In the genomic region with DNA sequence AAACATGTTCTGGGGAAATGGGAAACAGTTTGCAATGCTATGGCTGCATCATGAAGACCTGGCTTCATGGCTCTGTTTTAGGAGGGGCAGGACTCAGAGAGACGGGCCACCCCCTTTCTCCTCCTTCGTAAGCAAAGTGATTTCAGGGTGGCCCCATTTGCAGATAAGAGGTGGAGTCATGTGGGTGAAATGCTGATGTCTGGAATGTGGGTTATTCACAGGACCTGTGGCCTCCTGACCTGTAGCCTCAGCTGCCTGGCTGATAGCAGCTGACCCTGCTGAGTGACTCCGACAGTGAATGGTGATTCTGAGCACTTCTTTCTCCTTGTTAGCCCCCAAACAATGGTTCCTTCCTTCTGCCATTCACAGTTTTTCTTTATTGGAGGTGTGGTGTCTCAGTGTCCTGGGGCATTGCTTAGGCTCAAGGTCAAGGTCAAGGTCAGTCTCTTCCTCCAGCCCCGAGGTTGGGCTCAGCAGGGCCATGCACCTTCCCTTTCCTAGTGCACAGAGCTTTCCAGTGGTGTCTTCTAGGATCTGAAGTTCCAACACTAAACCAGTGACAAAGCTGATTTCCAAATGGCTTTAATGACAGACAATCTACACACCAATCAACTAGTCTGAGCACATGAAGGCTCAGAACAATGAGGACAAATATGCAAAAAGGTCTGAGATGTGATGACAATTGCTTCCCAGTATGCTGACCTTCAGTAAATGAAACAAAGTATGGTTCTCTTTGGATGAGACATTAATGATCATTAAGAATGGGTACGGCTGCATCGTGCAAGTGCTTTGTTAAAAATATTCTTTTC, we compare ENCODE assay signal across 16 cellular contexts. TPM values are rescaled to one million over a fixed set of nuclear protein-coding genes. Genes with fewer than 3 reads are reported as not detected.
A peak's percentile ranks its signal among the peaks of the same experiment; 100 is the strongest.
DNase-seq lines count a peak whose midpoint lies in the region; ATAC-seq and TF ChIP-seq lines count a peak whose summit lies in the region.
"Had no signal": no experiment of that assay in that cellular context is flagged by ENCODE, and none has a peak within 500 bp of the region (broad histone marks: within the 10 kb centered on the region; RNA-seq: fewer than 3 reads in every experiment).

No MANE protein-coding gene starts in this region.

- H3K4me3 ChIP-seq in HEK293 (ENCODE audit: low read depth, low read length), result no peak overlapping the region
- H3K4me3 ChIP-seq in hepatocyte, result no peak overlapping the region
- no peak overlapping the region for H3K4me3 ChIP-seq in testis
- H3K4me3 ChIP-seq: ovary had no signal

- no peak overlapping the region for H3K4me3 Mint-ChIP-seq in activated CD4-positive, alpha-beta T cell treated with anti-CD3 and anti-CD28 coated beads for 36 hours
- no peak overlapping the region for H3K4me3 Mint-ChIP-seq in activated CD8-positive, alpha-beta T cell treated with anti-CD3 and anti-CD28 coated beads, Interleukin-2, amount 10 ng/mL, durations not matched to agents 7 days and 5 days
- H3K4me3 Mint-ChIP-seq: CD8-positive, alpha-beta T cell; WTC11 had no signal

- H3K36me3 Mint-ChIP-seq in activated CD4-positive, alpha-beta T cell treated with anti-CD3 and anti-CD28 coated beads for 36 hours (ENCODE audit: low read depth), result peaks cover 21% of the 10 kb centered on the region
- H3K36me3 Mint-ChIP-seq in activated CD8-positive, alpha-beta T cell treated with anti-CD3 and anti-CD28 coated beads, Interleukin-2, amount 10 ng/mL, durations not matched to agents 7 days and 5 days (ENCODE audit: low read depth), result peaks cover 17% of the 10 kb centered on the region
- H3K36me3 Mint-ChIP-seq: CD8-positive, alpha-beta T cell had no signal

- H3K9me3 Mint-ChIP-seq in activated CD4-positive, alpha-beta T cell treated with anti-CD3 and anti-CD28 coated beads for 36 hours (ENCODE audit: low read depth), result peaks cover 45% of the 10 kb centered on the region
- H3K9me3 Mint-ChIP-seq in activated CD8-positive, alpha-beta T cell treated with anti-CD3 and anti-CD28 coated beads, Interleukin-2, amount 10 ng/mL, durations not matched to agents 7 days and 5 days (ENCODE audit: insufficient read depth), result peaks cover 44% of the 10 kb centered on the region

- intact Hi-C loops in activated CD4-positive, alpha-beta T cell treated with anti-CD3 and anti-CD28 coated beads for 36 hours (cut with DNase I, micrococcal nuclease), result loop anchor here (1.0 to 2.0 kb wide), 4 partner anchors 9 to 250 kb away; a partner anchor contains a TSS
- intact Hi-C loops in testis (cut with DNase I; ENCODE audit: low total_unique reads), result no loop called here

- POLR2A ChIA-PET in activated CD4-positive, alpha-beta T cell treated with anti-CD3 and anti-CD28 coated beads for 36 hours (lab: Charles Lee), result no interaction called here
- POLR2A ChIA-PET in HEK293 (lab: Yijun Ruan, JAX), result no interaction called here
- POLR2A ChIA-PET in activated CD8-positive, alpha-beta T cell treated with anti-CD3 and anti-CD28 coated beads, Interleukin-2, amount 10 ng/mL, durations not matched to agents 7 days and 5 days (lab: Charles Lee), result no interaction called here

- H4K20me1 ChIP-seq in hepatocyte (ENCODE audit: insufficient read depth, poor library complexity, severe bottlenecking), result no peaks in the 10 kb centered on the region

- no peaks in the 10 kb centered on the region for H3K27me3 ChIP-seq in hepatocyte
- H3K27me3 ChIP-seq in testis, result no peaks in the 10 kb centered on the region
- H3K27me3 ChIP-seq: ovary had no signal

- H2AFZ ChIP-seq in hepatocyte, result no peak overlapping the region

- H3K9me3 ChIP-seq in HEK293 (ENCODE audit: control insufficient read depth, insufficient read depth, low read depth, low read length) (no peaks in the 10 kb centered on the region), hepatocyte (ENCODE audit: low read depth) (no peaks in the 10 kb centered on the region), testis (no peaks in the 10 kb centered on the region)

- WGBS in hepatocyte (ENCODE audit: low lambda C conversion rate, missing lambda C conversion rate), result 75% methylated on average over 6 of the region's 6 CpGs
- 74 to 86% methylated on average over 6 of the region's 6 CpGs for WGBS in testis, 2 donors

- H3K27ac Mint-ChIP-seq in activated CD4-positive, alpha-beta T cell treated with anti-CD3 and anti-CD28 coated beads for 36 hours, result peak overlapping the region; percentile 78
- peak overlapping the region; percentile 67 for H3K27ac Mint-ChIP-seq in activated CD8-positive, alpha-beta T cell treated with anti-CD3 and anti-CD28 coated beads, Interleukin-2, amount 10 ng/mL, durations not matched to agents 7 days and 5 days
- H3K27ac Mint-ChIP-seq: CD8-positive, alpha-beta T cell; WTC11 had no signal

- no peak for TF ChIP-seq CTCF in HEK293 (tag by site-specific recombination; IDR thresholded peaks at IDR 0.05)
- TF ChIP-seq CTCF in hepatocyte (IDR thresholded peaks at IDR 0.05; ENCODE audit: poor library complexity), result no peak
- no peak for TF ChIP-seq CTCF in testis (IDR thresholded peaks at IDR 0.05)

- H3K27ac ChIP-seq in HEK293 (ENCODE audit: extremely low read depth, low read depth, low read length) (no peak overlapping the region), hepatocyte (peak overlapping the region; percentile 91), testis (no peak overlapping the region)
- H3K27ac ChIP-seq: 22Rv1, ovary had no signal

- H3K36me3 ChIP-seq in HEK293 (ENCODE audit: control insufficient read depth in 2 of 2, insufficient read depth in 1 of 2, low read length in 2 of 2) (no peaks in the 10 kb centered on the region), hepatocyte (replicated peaks; ENCODE audit: insufficient read depth, low read depth) (no peaks in the 10 kb centered on the region), testis (ENCODE audit: low read depth, missing control alignments) (no peaks in the 10 kb centered on the region)
- H3K36me3 ChIP-seq: ovary had no signal

- H3K9me2 ChIP-seq in hepatocyte (replicated peaks; ENCODE audit: insufficient read depth), result no peaks in the 10 kb centered on the region

- DNase-seq in activated CD4-positive, alpha-beta T cell treated with anti-CD3 and anti-CD28 coated beads for 36 hours, result no peak
- no peak for DNase-seq in activated CD4-positive, alpha-beta T cell treated with anti-CD3 and anti-CD28 coated beads, Interleukin-2, amount 50 U/mL, for 1 hour
- DNase-seq in activated CD8-positive, alpha-beta T cell treated with anti-CD3 and anti-CD28 coated beads, Interleukin-2, amount 10 ng/mL, durations not matched to agents 7 days and 5 days, result peak; percentile 11
- DNase-seq in hepatocyte (ENCODE audit: low spot score) (peak; percentile 22), testis (no peak)
- DNase-seq: CD8-positive, alpha-beta T cell; left cardiac atrium; MM.1S; NCI-H2081; NCI-H524 treated with DMSO at 0.1 percent for 48 hours; ovary had no signal

- ATAC-seq in activated CD4-positive, alpha-beta T cell treated with anti-CD3 and anti-CD28 coated beads for 36 hours, result no peak
- no peak for ATAC-seq in activated CD8-positive, alpha-beta T cell treated with anti-CD3 and anti-CD28 coated beads, Interleukin-2, amount 10 ng/mL, durations not matched to agents 7 days and 5 days
- ATAC-seq in HG02938 (IDR thresholded peaks at IDR 0.05; ENCODE audit: unreplicated experiment) (no peak), GM19455 (IDR thresholded peaks at IDR 0.05; ENCODE audit: unreplicated experiment) (no peak)
- ATAC-seq: CD8-positive, alpha-beta T cell; WTC11 had no signal

- H3K27me3 Mint-ChIP-seq in activated CD4-positive, alpha-beta T cell treated with anti-CD3 and anti-CD28 coated beads for 36 hours, result peaks cover 10% of the 10 kb centered on the region
- H3K27me3 Mint-ChIP-seq in activated CD8-positive, alpha-beta T cell treated with anti-CD3 and anti-CD28 coated beads, Interleukin-2, amount 10 ng/mL, durations not matched to agents 7 days and 5 days (ENCODE audit: low read depth), result no peaks in the 10 kb centered on the region

- H3K4me1 Mint-ChIP-seq in activated CD4-positive, alpha-beta T cell treated with anti-CD3 and anti-CD28 coated beads for 36 hours, result peaks cover 18% of the 10 kb centered on the region
- peaks cover 13% of the 10 kb centered on the region for H3K4me1 Mint-ChIP-seq in activated CD8-positive, alpha-beta T cell treated with anti-CD3 and anti-CD28 coated beads, Interleukin-2, amount 10 ng/mL, durations not matched to agents 7 days and 5 days (ENCODE audit: low read depth)
- H3K4me1 Mint-ChIP-seq: WTC11 had no signal

- H3K4me1 ChIP-seq in HEK293 (ENCODE audit: control insufficient read depth, insufficient read depth, low read length) (no peaks in the 10 kb centered on the region), hepatocyte (ENCODE audit: insufficient read depth) (no peaks in the 10 kb centered on the region), testis (peaks cover 8% of the 10 kb centered on the region)

- TF ChIP-seq POLR2A in testis (IDR thresholded peaks at IDR 0.05), result no peak

- H3K4me2 ChIP-seq in hepatocyte, result no peak overlapping the region

- CTCF ChIA-PET in activated CD4-positive, alpha-beta T cell treated with anti-CD3 and anti-CD28 coated beads for 36 hours (lab: Charles Lee), result no interaction called here
- CTCF ChIA-PET in HEK293 (lab: Yijun Ruan, JAX), result no interaction called here
- CTCF ChIA-PET in activated CD8-positive, alpha-beta T cell treated with anti-CD3 and anti-CD28 coated beads, Interleukin-2, amount 10 ng/mL, durations not matched to agents 7 days and 5 days (lab: Charles Lee), result no interaction called here

- no peaks in the 10 kb centered on the region for H3K79me2 ChIP-seq in hepatocyte

TF ChIP-seq in HEK293, 187 proteins besides CTCF, POLR2A, EP300 and RAD21:
- TF ChIP-seq SCRT2 (tag by site-specific recombination; IDR thresholded peaks at IDR 0.05) (peak; percentile 34; the same call in 1 of the 2 replicates), ZNF341 (tag by site-specific recombination; IDR thresholded peaks at IDR 0.05; ENCODE audit: low read depth) (no peak)
TF ChIP-seq in HEK293: peak in this region for 1.

RNA-seq across cellular contexts. Expression of a gene that starts 49.6 kb away (rescaled TPM):
- total RNA-seq in activated CD4-positive, alpha-beta T cell treated with anti-CD3 and anti-CD28 coated beads for 36 hours, result 10 to 100 TPM; 65.1 to 91.8 TPM
- total RNA-seq in activated CD8-positive, alpha-beta T cell treated with anti-CD3 and anti-CD28 coated beads, Interleukin-2, amount 10 ng/mL, durations not matched to agents 7 days and 5 days, result 10 to 100 TPM; 83.9 to 86.3 TPM
- total RNA-seq in hepatocyte, result 135 and 143 TPM in 2 replicates
- 104 and 135 TPM in 2 replicates for polyA plus RNA-seq in hepatocyte
- 100 to 1,000 TPM; 132 to 180 TPM for total RNA-seq in testis
- polyA plus RNA-seq in testis (ENCODE audit: insufficient read depth, low read depth, low replicate concordance), result 65.2 TPM

Comparison
In these comparisons a context has a peak if more than half of its experiments do, and no peak if none do; other contexts are left out.
1. DNase-seq: peak in activated CD8-positive, alpha-beta T cell treated with anti-CD3 and anti-CD28 coated beads, Interleukin-2, amount 10 ng/mL, durations not matched to agents 7 days and 5 days (single experiment) and hepatocyte (single experiment); none in activated CD4-positive, alpha-beta T cell treated with anti-CD3 and anti-CD28 coated beads for 36 hours (single experiment), activated CD4-positive, alpha-beta T cell treated with anti-CD3 and anti-CD28 coated beads, Interleukin-2, amount 50 U/mL, for 1 hour (single experiment) and testis (single experiment).